In the genomic region with DNA sequence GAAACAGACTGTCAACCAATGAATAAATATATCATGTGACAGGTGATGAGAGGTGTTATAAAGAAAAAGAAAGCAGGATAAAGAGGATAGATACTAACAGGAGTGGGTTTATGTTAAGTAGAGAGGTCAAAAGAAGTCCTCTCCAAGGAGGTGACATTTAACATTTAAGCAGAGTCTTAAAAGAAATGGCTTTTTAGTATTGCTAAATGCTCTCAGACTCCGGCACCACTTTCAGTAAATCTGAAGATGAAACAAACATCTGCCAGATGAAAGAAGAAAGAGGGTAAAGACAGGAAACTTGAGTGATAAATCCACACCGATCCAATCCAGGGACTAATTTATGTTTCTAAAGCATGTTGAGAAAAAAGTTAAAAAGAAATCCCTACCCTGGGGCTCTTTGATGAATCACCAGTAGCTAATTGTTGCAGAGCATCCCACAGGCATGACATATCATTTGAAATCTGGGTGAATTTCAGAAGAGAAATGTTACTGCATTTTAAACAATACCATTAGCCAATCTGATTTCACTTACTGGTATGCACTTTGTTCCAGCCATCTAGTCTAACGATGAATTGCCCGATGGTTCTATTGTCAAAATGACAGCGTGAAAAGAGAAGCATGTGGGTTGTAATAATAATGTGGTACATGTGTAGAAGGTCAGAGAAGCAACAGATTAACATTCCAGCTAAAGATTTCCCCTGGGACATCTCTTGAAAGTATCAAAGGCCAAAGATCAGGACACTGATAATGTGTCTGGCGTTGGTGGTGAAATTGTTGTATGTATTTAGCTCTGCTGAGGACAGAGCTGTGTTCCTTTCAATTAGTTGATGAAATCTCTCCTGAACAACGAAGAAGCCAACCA, we compare ENCODE assay signal across 13 cellular contexts.
A peak's percentile ranks its signal among the peaks of the same experiment; 100 is the strongest.
DNase-seq lines count a peak whose midpoint lies in the region; ATAC-seq and TF ChIP-seq lines count a peak whose summit lies in the region.
"Had no signal": no experiment of that assay in that cellular context is flagged by ENCODE, and none has a peak within 500 bp of the region (broad histone marks: within the 10 kb centered on the region; RNA-seq: fewer than 3 reads in every experiment).

No MANE protein-coding gene starts in this region.

- CTCF ChIA-PET in Panc1 (lab: Charles Lee) = no interaction called here

- in situ Hi-C loops in Panc1 (cut with HindIII; ENCODE audit: low pct_unique_long_range_greater_than_20kb, low sequenced_read_pairs) = no loop called here

- no peak overlapping the region for H4K12ac ChIP-seq in trophoblast cell (ENCODE audit: low read depth, low read length)

- DNase-seq in EH (ENCODE audit: low read depth) (peak; percentile 85), Panc1 (ENCODE audit: low read depth, low spot score) (no peak), fibroblast of mammary gland (ENCODE audit: low read depth) (peak; percentile 81), trophoblast cell (peak; percentile 79 to 95), Peyer's patch (no peak)
- DNase-seq in activated CD8-positive, alpha-beta memory T cell treated with anti-CD3 and anti-CD28 coated beads, Interleukin-2, amount 50 U/mL, for 48 hours = no peak
- no peak for DNase-seq in activated CD4-positive, alpha-beta T cell treated with anti-CD3 and anti-CD28 coated beads for 4 hours
- DNase-seq: activated CD4-positive, alpha-beta memory T cell treated with anti-CD3 and anti-CD28 coated beads for 36 hours; Calu3; left cardiac atrium; NCI-H2171 had no signal

- intact Hi-C loops in Panc1 (cut with micrococcal nuclease; ENCODE audit: unreplicated experiment) = no loop called here

- H3K4me1 ChIP-seq in Panc1 (ENCODE audit: control insufficient read depth, insufficient read depth, low read length) (peaks cover 7% of the 10 kb centered on the region; the same call in 1 of the 2 replicates), trophoblast cell (ENCODE audit: control insufficient read depth in 1 of 2, insufficient read depth in 2 of 2, low read length in 2 of 2) (peaks cover 4 to 10% of the 10 kb centered on the region in 2 experiments), Peyer's patch (no peaks in the 10 kb centered on the region)

- POLR2A ChIA-PET in Panc1 (lab: Charles Lee) = no interaction called here

- no peak overlapping the region for H2AK5ac ChIP-seq in trophoblast cell (ENCODE audit: low read length)

- peaks cover 10% of the 10 kb centered on the region for H3K79me1 ChIP-seq in trophoblast cell (ENCODE audit: low read length)

- ATAC-seq in Panc1 = no peak
- ATAC-seq in GM21717 (IDR thresholded peaks at IDR 0.05; ENCODE audit: unreplicated experiment) = no peak
- ATAC-seq: activated naive CD4-positive, alpha-beta T cell treated with anti-CD3 and anti-CD28 coated beads, Interleukin-2, amount 50 U/mL, for 72 hours; left cardiac atrium had no signal

- H3K27ac ChIP-seq in Panc1 (ENCODE audit: low read length) = peak overlapping the region; percentile 62; the same call in 1 of the 2 replicates
- peak overlapping the region; percentile 74 for H3K27ac ChIP-seq in trophoblast cell (ENCODE audit: low read depth, low read length)
- H3K27ac ChIP-seq in Peyer's patch = no peak overlapping the region

- H4K91ac ChIP-seq in trophoblast cell (ENCODE audit: low read depth, low read length) = peak overlapping the region; percentile 28

- H2AFZ ChIP-seq in trophoblast cell (ENCODE audit: insufficient read depth, low read length, poor library complexity) = no peak overlapping the region

- H3K18ac ChIP-seq in trophoblast cell (ENCODE audit: low read length) = no peak overlapping the region

- H4K8ac ChIP-seq in trophoblast cell (ENCODE audit: low read depth, low read length) = no peak overlapping the region

- H3K27me3 ChIP-seq in Panc1 (ENCODE audit: control insufficient read depth, insufficient read depth, low read length) (no peaks in the 10 kb centered on the region), trophoblast cell (ENCODE audit: insufficient read depth, low read length) (no peaks in the 10 kb centered on the region), Peyer's patch (no peaks in the 10 kb centered on the region)

- no peak overlapping the region for H3K14ac ChIP-seq in trophoblast cell (ENCODE audit: low read length)

- no peak overlapping the region for H2BK120ac ChIP-seq in trophoblast cell (ENCODE audit: insufficient read depth, low read length, poor library complexity)

- BruUV-seq in Panc1 (replicated peaks; lab: Mats Ljungman, UMichigan) = no TSS peak

- no peaks in the 10 kb centered on the region for H3K9me3 ChIP-seq in Panc1 (ENCODE audit: control insufficient read depth, insufficient read depth, low read depth, low read length)
- H3K9me3 ChIP-seq in trophoblast cell (ENCODE audit: insufficient read depth, low read depth, low read length) = no peaks in the 10 kb centered on the region
- no peaks in the 10 kb centered on the region for H3K9me3 ChIP-seq in Peyer's patch

- H3K36me3 ChIP-seq in Panc1 (ENCODE audit: control insufficient read depth, insufficient read depth, low read length) (no peaks in the 10 kb centered on the region), trophoblast cell (ENCODE audit: control insufficient read depth in 1 of 2, insufficient read depth in 2 of 2, low read length in 2 of 2) (no peaks in the 10 kb centered on the region), Peyer's patch (no peaks in the 10 kb centered on the region)

- no CpG with 5 or more reads among the region's 7 CpGs for WGBS in trophoblast cell (ENCODE audit: extremely low coverage, insufficient coverage, insufficient read length)

- no peak overlapping the region for H2BK12ac ChIP-seq in trophoblast cell (ENCODE audit: low read length)

- H3K79me2 ChIP-seq in trophoblast cell (ENCODE audit: control insufficient read depth, insufficient read depth, low read length, poor library complexity) = no peaks in the 10 kb centered on the region

- TF ChIP-seq CTCF in Panc1 (IDR thresholded peaks at IDR 0.05) (no peak), fibroblast of mammary gland (conservative IDR thresholded peaks at IDR 0.05; ENCODE audit: control insufficient read depth, insufficient read depth, low read depth, low read length) (no peak), Peyer's patch (IDR thresholded peaks at IDR 0.05) (no peak)

- no peak for TF ChIP-seq POLR2A in Peyer's patch (IDR thresholded peaks at IDR 0.05)

- no peak overlapping the region for H2BK5ac ChIP-seq in trophoblast cell (ENCODE audit: low read depth, low read length, poor library complexity)

- no peak overlapping the region for H3K23ac ChIP-seq in trophoblast cell (ENCODE audit: low read length)

- H3K4me3 ChIP-seq in Panc1 (ENCODE audit: low read depth in 2 of 2, low read length in 2 of 2) (no peak overlapping the region), fibroblast of mammary gland (ENCODE audit: control insufficient read depth, low read depth, low read length) (no peak overlapping the region), trophoblast cell (ENCODE audit: low read depth, low read length) (no peak overlapping the region), Peyer's patch (no peak overlapping the region)

- H3K4me2 ChIP-seq in trophoblast cell (ENCODE audit: low read length) = no peak overlapping the region

- no peak overlapping the region for H3K9ac ChIP-seq in trophoblast cell (ENCODE audit: low read length)

- no peak overlapping the region for H3K4ac ChIP-seq in trophoblast cell (ENCODE audit: low read depth, low read length)

Comparison
In these comparisons a context has a peak if more than half of its experiments do, and no peak if none do; other contexts are left out.
1. DNase-seq: peak in EH (single experiment), fibroblast of mammary gland (single experiment) and trophoblast cell (2 of 2); none in Panc1 (single experiment), activated CD8-positive, alpha-beta memory T cell treated with anti-CD3 and anti-CD28 coated beads, Interleukin-2, amount 50 U/mL, for 48 hours (single experiment), Peyer's patch (0 of 3) and activated CD4-positive, alpha-beta T cell treated with anti-CD3 and anti-CD28 coated beads for 4 hours (0 of 2).
2. H3K27ac ChIP-seq: peak in Panc1 (single experiment) and trophoblast cell (single experiment); none in Peyer's patch (0 of 4).